ENCODE assay signal across 2 cellular contexts in the genomic region with DNA sequence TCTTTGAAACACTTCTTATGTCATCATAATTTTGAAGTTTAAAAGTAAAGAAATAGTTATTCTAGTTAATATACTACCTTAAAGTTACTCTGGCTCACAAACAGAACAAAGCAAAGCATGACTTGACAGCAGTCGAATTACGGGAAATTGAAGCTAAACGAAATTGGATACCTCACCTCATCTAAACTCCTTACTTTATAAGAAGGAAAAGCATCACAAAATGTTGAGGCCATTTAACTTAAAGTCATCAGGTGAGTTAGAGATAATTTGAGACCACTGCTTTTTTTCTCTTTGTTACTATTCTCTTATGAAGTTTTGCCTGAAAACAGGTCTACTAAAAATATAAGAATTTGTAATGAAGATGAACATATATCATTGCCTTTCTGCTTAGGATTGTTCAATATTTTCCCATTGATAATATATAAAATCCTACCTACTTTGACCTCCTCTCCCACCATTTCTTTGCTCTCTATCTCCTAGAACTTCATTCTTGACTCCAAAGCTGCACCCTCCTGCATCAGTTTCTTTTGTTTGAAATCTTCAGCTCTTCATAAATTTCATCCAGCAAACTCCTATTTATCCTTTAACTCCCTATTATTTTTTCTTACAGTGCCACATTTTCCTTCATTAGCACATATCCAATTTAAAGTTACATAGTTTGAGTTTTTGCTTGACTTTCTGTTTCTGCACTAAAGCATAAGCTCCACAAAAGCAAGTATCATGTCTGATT.
TF ChIP-seq lines count a peak whose summit lies in the region.

No MANE protein-coding gene starts in this region.

TF ChIP-seq in SK-N-SH, 30 proteins besides CTCF, POLR2A, EP300 and RAD21 (continued from another document):
- TF ChIP-seq, protein P1, sequence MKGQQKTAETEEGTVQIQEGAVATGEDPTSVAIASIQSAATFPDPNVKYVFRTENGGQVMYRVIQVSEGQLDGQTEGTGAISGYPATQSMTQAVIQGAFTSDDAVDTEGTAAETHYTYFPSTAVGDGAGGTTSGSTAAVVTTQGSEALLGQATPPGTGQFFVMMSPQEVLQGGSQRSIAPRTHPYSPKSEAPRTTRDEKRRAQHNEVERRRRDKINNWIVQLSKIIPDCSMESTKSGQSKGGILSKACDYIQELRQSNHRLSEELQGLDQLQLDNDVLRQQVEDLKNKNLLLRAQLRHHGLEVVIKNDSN (IDR thresholded peaks at IDR 0.05; ENCODE audit: borderline replicate concordance, low read depth), result no peak
- no peak for TF ChIP-seq IRF3 (IDR thresholded peaks at IDR 0.05; ENCODE audit: low read depth, low read length)
- TF ChIP-seq ELF1 (IDR thresholded peaks at IDR 0.05), result no peak
- no peak for TF ChIP-seq SMC3 (IDR thresholded peaks at IDR 0.05; ENCODE audit: low read depth, low read length)
- TF ChIP-seq, protein P2, sequence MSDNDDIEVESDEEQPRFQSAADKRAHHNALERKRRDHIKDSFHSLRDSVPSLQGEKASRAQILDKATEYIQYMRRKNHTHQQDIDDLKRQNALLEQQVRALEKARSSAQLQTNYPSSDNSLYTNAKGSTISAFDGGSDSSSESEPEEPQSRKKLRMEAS (IDR thresholded peaks at IDR 0.05; ENCODE audit: low read depth), result no peak

TF ChIP-seq in HEK293, 187 proteins besides CTCF, POLR2A, EP300 and RAD21 (continued from another document):
- TF ChIP-seq GLI4 (tag by site-specific recombination; IDR thresholded peaks at IDR 0.05), result no peak
- no peak for TF ChIP-seq ZNF202 (tag by site-specific recombination; IDR thresholded peaks at IDR 0.05; ENCODE audit: borderline replicate concordance)
- no peak for TF ChIP-seq ZXDB (tag by site-specific recombination; IDR thresholded peaks at IDR 0.05)
- peak; percentile 72; the same call in 1 of the 2 replicates for TF ChIP-seq ZFP3 (tag by site-specific recombination; IDR thresholded peaks at IDR 0.05; ENCODE audit: low read depth)
